ENCODE assay signal across 9 cellular contexts in genomic region chr5:135246923-135247795, GRCh38.
DNase-seq lines count a peak whose midpoint lies in the region; ATAC-seq and TF ChIP-seq lines count a peak whose summit lies in the region.
"Had no signal": no experiment of that assay in that cellular context is flagged by ENCODE, and none has a peak within 500 bp of the region (broad histone marks: within the 10 kb centered on the region; RNA-seq: fewer than 3 reads in every experiment).

No MANE protein-coding gene starts in this region.

- ATAC-seq in HG03439 (IDR thresholded peaks at IDR 0.05; ENCODE audit: unreplicated experiment) (no peak), GM21447 (IDR thresholded peaks at IDR 0.05; ENCODE audit: unreplicated experiment) (no peak), HG03039 (IDR thresholded peaks at IDR 0.05; ENCODE audit: unreplicated experiment) (no peak)
- ATAC-seq: T-cell had no signal

- H3K27ac ChIP-seq in SJSA1 (peak overlapping the region; percentile 59), fibroblast of lung (ENCODE audit: insufficient read depth, low read length) (peak overlapping the region; percentile 53), skin epidermis (peak overlapping the region in 15 of 21 experiments; percentile 12 to 82 (median 68))

- H3K9me3 ChIP-seq in SJSA1 (replicated peaks) (no peaks in the 10 kb centered on the region), fibroblast of lung (ENCODE audit: control insufficient read depth, insufficient read depth, low read depth, low read length) (no peaks in the 10 kb centered on the region)

- H3K27me3 ChIP-seq in SJSA1 (replicated peaks) (no peaks in the 10 kb centered on the region), fibroblast of lung (ENCODE audit: control insufficient read depth, insufficient read depth, low read length) (no peaks in the 10 kb centered on the region)

- H3K4me1 ChIP-seq in SJSA1 (replicated peaks) (peaks cover 45% of the 10 kb centered on the region), fibroblast of lung (ENCODE audit: control insufficient read depth, extremely low read depth, insufficient read depth, low read length) (peaks cover 35% of the 10 kb centered on the region)

- TF ChIP-seq CTCF in fibroblast of lung (conservative IDR thresholded peaks at IDR 0.05 in 1 of 2, IDR thresholded peaks at IDR 0.05 in 1 of 2; ENCODE audit: low read depth in 1 of 2, low read length in 2 of 2), result no peak

- DNase-seq in activated CD8-positive, alpha-beta memory T cell treated with anti-CD3 and anti-CD28 coated beads for 24 hours, result peak; percentile 38
- no peak for DNase-seq in activated CD8-positive, alpha-beta memory T cell treated with anti-CD3 and anti-CD28 coated beads, Interleukin-2, amount 50 U/mL, for 4 hours
- DNase-seq in SJSA1 (ENCODE audit: low read depth in 1 of 2, low spot score in 2 of 2), result peak; percentile 86 to 95
- peak; percentile 93 to 98 for DNase-seq in fibroblast of lung (ENCODE audit: low read depth in 2 of 2)

- H3K36me3 ChIP-seq in SJSA1, result no peaks in the 10 kb centered on the region
- H3K36me3 ChIP-seq in fibroblast of lung (ENCODE audit: control insufficient read depth, insufficient read depth, low read length), result no peaks in the 10 kb centered on the region

- H3K4me2 ChIP-seq in fibroblast of lung (ENCODE audit: extremely low read depth, insufficient read depth, low read length), result peak overlapping the region; percentile 28

- H3K9ac ChIP-seq in fibroblast of lung (ENCODE audit: insufficient read depth, low read length), result no peak overlapping the region

- no peaks in the 10 kb centered on the region for H4K20me1 ChIP-seq in fibroblast of lung (ENCODE audit: control insufficient read depth, extremely low read depth, insufficient read depth, low read length)

- no peaks in the 10 kb centered on the region for H3K79me2 ChIP-seq in fibroblast of lung (ENCODE audit: control insufficient read depth, insufficient read depth, low read length)

- H3K4me3 ChIP-seq in SJSA1 (peak overlapping the region; percentile 12; the same call in 1 of the 2 replicates), fibroblast of lung (replicated peaks in 1 of 4; ENCODE audit: control extremely low read depth in 1 of 4, insufficient read depth in 1 of 4, low read depth in 3 of 4, low read length in 4 of 4) (no peak overlapping the region), skin epidermis (no peak overlapping the region)

- H2AFZ ChIP-seq in fibroblast of lung (ENCODE audit: low read length), result no peak overlapping the region
